Comparison of ENCODE assay signal across 25 cellular contexts in the genomic region with DNA sequence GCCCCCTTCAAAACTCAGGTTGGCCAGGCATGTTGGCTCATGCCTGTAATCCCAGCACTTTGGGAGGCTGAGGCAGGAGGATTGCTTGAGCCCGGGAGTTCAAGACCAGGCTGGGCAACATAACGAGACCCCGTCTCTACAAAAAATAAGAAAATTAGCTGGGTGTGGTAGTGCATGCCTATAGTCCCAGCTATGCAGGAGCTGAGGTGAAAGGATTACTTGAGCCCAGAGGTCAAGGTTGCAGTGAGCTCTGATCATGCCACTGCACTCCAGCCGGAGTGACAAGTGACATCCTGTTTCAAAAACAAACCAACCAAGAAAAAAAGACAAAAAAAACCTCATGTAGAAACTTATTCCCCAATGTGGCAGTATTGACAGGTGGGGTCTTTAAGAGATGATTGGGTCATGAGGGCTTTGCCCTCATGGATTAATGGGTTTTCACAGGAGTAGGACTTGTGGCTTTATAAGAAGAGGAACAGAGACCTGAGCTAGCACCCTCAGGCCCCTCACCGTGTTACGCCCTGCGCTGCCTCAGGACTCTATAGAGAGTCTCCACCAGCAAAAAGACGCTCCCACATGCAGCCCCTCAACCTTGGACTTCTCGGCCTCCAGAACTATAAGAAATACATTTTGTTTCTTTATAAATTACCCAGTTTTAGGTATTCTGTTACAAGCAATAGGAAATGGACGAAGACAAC. TPM values are rescaled to one million over a fixed set of nuclear protein-coding genes. Genes with fewer than 3 reads are reported as not detected.
A peak's percentile ranks its signal among the peaks of the same experiment; 100 is the strongest.
DNase-seq lines count a peak whose midpoint lies in the region; ATAC-seq, FAIRE-seq and TF ChIP-seq lines count a peak whose summit lies in the region.
"Had no signal": no experiment of that assay in that cellular context is flagged by ENCODE, and none has a peak within 500 bp of the region (broad histone marks: within the 10 kb centered on the region; RNA-seq: fewer than 3 reads in every experiment).

No MANE protein-coding gene starts in this region.

- ATAC-seq in gastrocnemius medialis: no peak
- ATAC-seq in stimulated activated naive CD8-positive, alpha-beta T cell treated with anti-CD3 and anti-CD28 coated beads, Interleukin-15, amount 100 ng/mL, for 72 hours: no peak
- ATAC-seq: left lobe of liver, Right ventricle myocardium inferior had no signal

- no peaks in the 10 kb centered on the region for H3K27me3 Mint-ChIP-seq in astrocyte (ENCODE audit: low read depth, unreplicated experiment)
- H3K27me3 Mint-ChIP-seq in neural crest cell (ENCODE audit: low read depth): no peaks in the 10 kb centered on the region
- no peaks in the 10 kb centered on the region for H3K27me3 Mint-ChIP-seq in Caco-2 (ENCODE audit: insufficient read depth, unreplicated experiment)
- no peaks in the 10 kb centered on the region for H3K27me3 Mint-ChIP-seq in stimulated activated naive CD8-positive, alpha-beta T cell treated with anti-CD3 and anti-CD28 coated beads, Interleukin-15, amount 100 ng/mL, for 72 hours
- H3K27me3 Mint-ChIP-seq: activated naive CD8-positive, alpha-beta T cell treated with anti-CD3 and anti-CD28 coated beads for 36 hours had no signal

- H3K4me3 ChIP-seq in GM23248 (no peak overlapping the region), Loucy (ENCODE audit: low read length, poor library complexity, severe bottlenecking) (no peak overlapping the region), astrocyte (ENCODE audit: insufficient read depth, low read depth, low read length) (no peak overlapping the region), Caco-2 (ENCODE audit: low read depth, low read length) (no peak overlapping the region), gastrocnemius medialis (no peak overlapping the region)
- H3K4me3 ChIP-seq: sigmoid colon, tibial nerve had no signal

- H3K9me2 ChIP-seq in GM23248 (ENCODE audit: insufficient read depth) (no peaks in the 10 kb centered on the region), Loucy (replicated peaks; ENCODE audit: low read depth, low read length) (no peaks in the 10 kb centered on the region)

- H3K4me1 Mint-ChIP-seq in astrocyte (ENCODE audit: low read depth, unreplicated experiment) (peaks cover 18% of the 10 kb centered on the region), neural crest cell (peaks cover 3% of the 10 kb centered on the region), Caco-2 (ENCODE audit: low read depth, unreplicated experiment) (peaks cover 7% of the 10 kb centered on the region)
- H3K4me1 Mint-ChIP-seq in stimulated activated naive CD8-positive, alpha-beta T cell treated with anti-CD3 and anti-CD28 coated beads, Interleukin-15, amount 100 ng/mL, for 72 hours: peaks cover 6% of the 10 kb centered on the region

- peaks cover 17% of the 10 kb centered on the region; the same call in 1 of the 2 replicates for H3K36me3 ChIP-seq in GM23248 (ENCODE audit: low read depth)
- no peaks in the 10 kb centered on the region for H3K36me3 ChIP-seq in Loucy (ENCODE audit: insufficient read depth, low read length)
- peaks cover 14% of the 10 kb centered on the region for H3K36me3 ChIP-seq in astrocyte (ENCODE audit: insufficient read depth, low read length)
- no peaks in the 10 kb centered on the region for H3K36me3 ChIP-seq in Caco-2 (ENCODE audit: control insufficient read depth, insufficient read depth, low read length)
- H3K36me3 ChIP-seq in gastrocnemius medialis: no peaks in the 10 kb centered on the region
- H3K36me3 ChIP-seq: tibial nerve had no signal

- in situ Hi-C loops in GM23248 (cut with MboI): no loop called here
- in situ Hi-C loops in gastrocnemius medialis (cut with MboI; ENCODE audit: low sequenced_read_pairs in 4 of 4): loop anchor here in 1 of 4 donors (10.0 kb wide), 2 partner anchors 212 to 282 kb away; no protein-coding TSS in a partner anchor

- no peaks in the 10 kb centered on the region for H3K9me3 ChIP-seq in GM23248 (ENCODE audit: low read depth)
- H3K9me3 ChIP-seq in Loucy (ENCODE audit: insufficient read depth, low read depth, low read length): no peaks in the 10 kb centered on the region
- H3K9me3 ChIP-seq in astrocyte (ENCODE audit: insufficient read depth, low read depth, low read length): no peaks in the 10 kb centered on the region
- no peaks in the 10 kb centered on the region for H3K9me3 ChIP-seq in Caco-2
- no peaks in the 10 kb centered on the region for H3K9me3 ChIP-seq in gastrocnemius medialis
- H3K9me3 ChIP-seq: sigmoid colon, tibial nerve had no signal

- BruUV-seq in Caco-2 (replicated peaks; lab: Mats Ljungman, UMichigan): no TSS peak

- H3K36me3 Mint-ChIP-seq in astrocyte (ENCODE audit: low read depth, unreplicated experiment) (peaks cover 10% of the 10 kb centered on the region), neural crest cell (ENCODE audit: low read depth) (no peaks in the 10 kb centered on the region), Caco-2 (ENCODE audit: insufficient read depth, unreplicated experiment) (no peaks in the 10 kb centered on the region)

- POLR2A ChIA-PET in Caco-2 (lab: Charles Lee): no interaction called here

- H3K79me2 ChIP-seq in GM23248 (ENCODE audit: insufficient read depth) (no peaks in the 10 kb centered on the region), Loucy (ENCODE audit: insufficient read depth, low read length) (no peaks in the 10 kb centered on the region), astrocyte (ENCODE audit: insufficient read depth, low read length) (no peaks in the 10 kb centered on the region)

- WGBS in GM23248 (ENCODE audit: low coverage in 1 of 2, low lambda C conversion rate in 2 of 2, missing lambda C conversion rate in 2 of 2), 2 experiments: 88 to 89% methylated on average over 10 of the region's 10 CpGs

- H3K4me1 ChIP-seq in GM23248 (ENCODE audit: insufficient read depth): peaks cover 53% of the 10 kb centered on the region
- peaks cover 23% of the 10 kb centered on the region for H3K4me1 ChIP-seq in Loucy (ENCODE audit: insufficient read depth, low read length, poor library complexity, severe bottlenecking)
- peaks cover 33% of the 10 kb centered on the region for H3K4me1 ChIP-seq in astrocyte (ENCODE audit: insufficient read depth, low read length)
- H3K4me1 ChIP-seq in Caco-2: no peaks in the 10 kb centered on the region
- H3K4me1 ChIP-seq in gastrocnemius medialis: peaks cover 0 to 3% of the 10 kb centered on the region in 2 donors

- H3K27ac Mint-ChIP-seq in astrocyte (ENCODE audit: unreplicated experiment): peak overlapping the region; percentile 93
- H3K27ac Mint-ChIP-seq in neural crest cell (ENCODE audit: unreplicated experiment): peak overlapping the region; percentile 85
- H3K27ac Mint-ChIP-seq in Caco-2 (ENCODE audit: unreplicated experiment): no peak overlapping the region
- H3K27ac Mint-ChIP-seq in stimulated activated naive CD8-positive, alpha-beta T cell treated with anti-CD3 and anti-CD28 coated beads, Interleukin-15, amount 100 ng/mL, for 72 hours: peak overlapping the region in 1 of 2 donors; percentile 34
- H3K27ac Mint-ChIP-seq: activated naive CD8-positive, alpha-beta T cell treated with anti-CD3 and anti-CD28 coated beads for 36 hours; nephron had no signal

- H3K4me3 Mint-ChIP-seq in astrocyte (ENCODE audit: unreplicated experiment) (no peak overlapping the region), neural crest cell (no peak overlapping the region), Caco-2 (ENCODE audit: unreplicated experiment) (no peak overlapping the region)
- H3K4me3 Mint-ChIP-seq in stimulated activated naive CD8-positive, alpha-beta T cell treated with anti-CD3 and anti-CD28 coated beads, Interleukin-15, amount 100 ng/mL, for 72 hours: no peak overlapping the region
- H3K4me3 Mint-ChIP-seq: activated naive CD8-positive, alpha-beta T cell treated with anti-CD3 and anti-CD28 coated beads for 36 hours; nephron had no signal

- no peak for FAIRE-seq in astrocyte (lab: Jason Lieb, UNC)

- H3K9ac ChIP-seq in GM23248 (peak overlapping the region; percentile 71), Loucy (ENCODE audit: low read depth, low read length, poor library complexity, severe bottlenecking) (peak overlapping the region; percentile 2), astrocyte (ENCODE audit: low read length) (peak overlapping the region; percentile 55)

- intact Hi-C loops in Caco-2 (cut with micrococcal nuclease; ENCODE audit: unreplicated experiment) (no loop called here), gastrocnemius medialis (cut with DNase I; ENCODE audit: low total_unique reads) (no loop called here)

- H3K4me2 ChIP-seq in GM23248 (ENCODE audit: unreplicated experiment) (peak overlapping the region; percentile 75), Loucy (ENCODE audit: low read depth, low read length, poor library complexity, severe bottlenecking) (no peak overlapping the region), astrocyte (ENCODE audit: low read length) (no peak overlapping the region)

- H3K27me3 ChIP-seq in GM23248 (replicated peaks; ENCODE audit: insufficient read depth) (no peaks in the 10 kb centered on the region), Loucy (ENCODE audit: insufficient read depth, low read length, poor library complexity, severe bottlenecking) (no peaks in the 10 kb centered on the region), astrocyte (ENCODE audit: insufficient read depth, low read length) (no peaks in the 10 kb centered on the region), Caco-2 (replicated peaks; ENCODE audit: control insufficient read depth, insufficient read depth, low read length) (no peaks in the 10 kb centered on the region), gastrocnemius medialis (no peaks in the 10 kb centered on the region)
- H3K27me3 ChIP-seq: sigmoid colon, tibial nerve had no signal

- TF ChIP-seq POLR2A in gastrocnemius medialis (IDR thresholded peaks at IDR 0.05): no peak

- H3F3A ChIP-seq in GM23248 (ENCODE audit: insufficient read depth) (peaks cover 49% of the 10 kb centered on the region), Loucy (ENCODE audit: low read depth) (no peaks in the 10 kb centered on the region)

- H2AFZ ChIP-seq in GM23248 (no peak overlapping the region), Loucy (ENCODE audit: low read length) (0 out of 2 replicates have a peak overlapping the region, but pooled peaks have one; percentile 12), astrocyte (ENCODE audit: low read depth, low read length) (no peak overlapping the region)

- CTCF ChIA-PET in Caco-2 (lab: Charles Lee): interaction anchor here (1.2 kb wide), 1 partner anchor 289 kb away, joined by 4 read pairs; no protein-coding TSS in a partner anchor

- H4K20me1 ChIP-seq in GM23248 (ENCODE audit: insufficient read depth) (no peaks in the 10 kb centered on the region), Loucy (ENCODE audit: insufficient read depth, low read length, poor library complexity, severe bottlenecking) (no peaks in the 10 kb centered on the region), astrocyte (ENCODE audit: insufficient read depth, low read length) (no peaks in the 10 kb centered on the region)

- DNase-seq in GM23248 (no peak), astrocyte (ENCODE audit: low read depth) (no peak), neural crest cell (ENCODE audit: low read depth, low spot score) (no peak), NCI-H2029 treated with DMSO at 0.1 percent for 48 hours (lab: John Stamatoyannopoulos, UW) (no peak), Caco-2 (no peak), gastrocnemius medialis (no peak)
- DNase-seq in stimulated activated naive CD8-positive, alpha-beta T cell treated with anti-CD3 and anti-CD28 coated beads, Interleukin-15, amount 100 ng/mL, for 72 hours: no peak
- DNase-seq: activated CD4-positive, alpha-beta T cell treated with anti-CD3 and anti-CD28 coated beads, Interleukin-2, amount 50 U/mL, for 48 hours; activated naive CD8-positive, alpha-beta T cell treated with anti-CD3 and anti-CD28 coated beads for 36 hours; cerebellar nuclear complex; DMS 273 treated with DMSO at 0.1 percent for 48 hours; head of caudate nucleus; KG1; NCI-H1048; NCI-H1930; NCI-H2227 treated with DMSO at 0.1 percent for 48 hours; sigmoid colon; T-helper 9 cell had no signal

- H3K9me3 Mint-ChIP-seq in astrocyte (ENCODE audit: unreplicated experiment) (no peaks in the 10 kb centered on the region), neural crest cell (no peaks in the 10 kb centered on the region), Caco-2 (ENCODE audit: unreplicated experiment) (no peaks in the 10 kb centered on the region)
- H3K9me3 Mint-ChIP-seq in stimulated activated naive CD8-positive, alpha-beta T cell treated with anti-CD3 and anti-CD28 coated beads, Interleukin-15, amount 100 ng/mL, for 72 hours: no peaks in the 10 kb centered on the region
- H3K9me3 Mint-ChIP-seq: activated naive CD8-positive, alpha-beta T cell treated with anti-CD3 and anti-CD28 coated beads for 36 hours; nephron had no signal

- H3K27ac ChIP-seq in GM23248: peak overlapping the region; percentile 96
- peak overlapping the region; percentile 76 for H3K27ac ChIP-seq in astrocyte (ENCODE audit: low read depth, low read length)
- H3K27ac ChIP-seq in gastrocnemius medialis: no peak overlapping the region
- H3K27ac ChIP-seq: tibial nerve had no signal

- TF ChIP-seq CTCF in Loucy (conservative IDR thresholded peaks at IDR 0.05; ENCODE audit: low read length) (no peak), astrocyte (IDR thresholded peaks at IDR 0.05; ENCODE audit: insufficient read depth, low read depth, low read length) (no peak), neural crest cell (conservative IDR thresholded peaks at IDR 0.05) (no peak), Caco-2 (IDR thresholded peaks at IDR 0.05; ENCODE audit: insufficient read depth in 1 of 2, low read depth in 1 of 2, low read length in 1 of 2, severe bottlenecking in 1 of 2, unreplicated experiment in 1 of 2) (no peak), gastrocnemius medialis (IDR thresholded peaks at IDR 0.05 in 4 of 5, conservative IDR thresholded peaks at IDR 0.05 in 1 of 5) (no peak)

RNA-seq across cellular contexts. Expression of gene LAYN, which starts 22.3 kb away (rescaled TPM):
- 117 and 118 TPM in 2 replicates for total RNA-seq in GM23248 (2014; rRNA removed; shearing (Covaris generic))
- polyA plus RNA-seq in GM23248 (2016; fragmentation: Nextera tagmentation; extraction: Ambion mirVana): 121 and 127 TPM in 2 replicates
- 47.5 and 54.5 TPM in 2 replicates for total RNA-seq in astrocyte
- total RNA-seq in neural crest cell: 3.8 and 4.4 TPM in 2 replicates
- total RNA-seq in Caco-2 (2022): 0.79 and 1.6 TPM in 2 replicates
- 1 to 10 TPM in 1 of 4 donors, under 1 TPM in 2, not detected in 1; 0.46 to 3.7 (median 0.72) TPM for total RNA-seq in gastrocnemius medialis
- total RNA-seq: OCI-LY7 had no signal

RNA-seq across cellular contexts. Expression of gene SIK2, which starts 39.4 kb away (rescaled TPM):
- total RNA-seq in GM23248 (2014; rRNA removed; shearing (Covaris generic)): 14.7 and 14.8 TPM in 2 replicates
- polyA plus RNA-seq in GM23248 (2016; fragmentation: Nextera tagmentation; extraction: Ambion mirVana): 5.9 and 6.2 TPM in 2 replicates
- total RNA-seq in astrocyte (14.3 and 15.0 TPM in 2 replicates), neural crest cell (21.8 and 24.7 TPM in 2 replicates), Caco-2 (2022) (37.3 and 40.2 TPM in 2 replicates), gastrocnemius medialis (10 to 100 TPM; 16.5 to 98.7 (median 43.8) TPM)

RNA-seq across cellular contexts. Expression of gene HOATZ, which starts 48.3 kb away (rescaled TPM):
- total RNA-seq in GM23248 (2014; rRNA removed; shearing (Covaris generic)): not detected in 2 replicates
- not detected in 2 replicates for polyA plus RNA-seq in GM23248 (2016; fragmentation: Nextera tagmentation; extraction: Ambion mirVana)
- total RNA-seq in astrocyte: 0.43 TPM in 2 replicates
- not detected in 2 replicates for total RNA-seq in neural crest cell
- total RNA-seq in Caco-2 (2022): not detected in 2 replicates
- not detected for total RNA-seq in gastrocnemius medialis
- total RNA-seq: activated naive CD8-positive, alpha-beta T cell treated with anti-CD3 and anti-CD28 coated beads for 36 hours; left lobe of liver; OCI-LY7; posterior vena cava; Right ventricle myocardium inferior; sigmoid colon; tibial nerve had no signal
- polyA plus RNA-seq: sigmoid colon had no signal

RNA-seq across cellular contexts. Expression of gene BTG4, which starts 50.7 kb away (rescaled TPM):
- total RNA-seq in GM23248 (2014; rRNA removed; shearing (Covaris generic)): not detected in 2 replicates
- 0.33 TPM in 1 of 2 replicates, not detected in the other for polyA plus RNA-seq in GM23248 (2016; fragmentation: Nextera tagmentation; extraction: Ambion mirVana)
- total RNA-seq in astrocyte (0.50 and 0.55 TPM in 2 replicates), neural crest cell (not detected in 2 replicates), Caco-2 (2022) (0.61 and 1.2 TPM in 2 replicates), gastrocnemius medialis (not detected)
- total RNA-seq: left lobe of liver, OCI-LY7, posterior vena cava, Right ventricle myocardium inferior, sigmoid colon, tibial nerve had no signal
- polyA plus RNA-seq: sigmoid colon had no signal

Comparison
In these comparisons a context has a peak if more than half of its experiments do, and no peak if none do; other contexts are left out.
1. H3K27ac ChIP-seq: peak in GM23248 (single experiment) and astrocyte (single experiment); none in gastrocnemius medialis (0 of 4).
2. H3K9ac ChIP-seq: peak in every context shown above with its lines; median percentile 71 in GM23248; 55 in astrocyte; 2 in Loucy.